In the genomic region with DNA sequence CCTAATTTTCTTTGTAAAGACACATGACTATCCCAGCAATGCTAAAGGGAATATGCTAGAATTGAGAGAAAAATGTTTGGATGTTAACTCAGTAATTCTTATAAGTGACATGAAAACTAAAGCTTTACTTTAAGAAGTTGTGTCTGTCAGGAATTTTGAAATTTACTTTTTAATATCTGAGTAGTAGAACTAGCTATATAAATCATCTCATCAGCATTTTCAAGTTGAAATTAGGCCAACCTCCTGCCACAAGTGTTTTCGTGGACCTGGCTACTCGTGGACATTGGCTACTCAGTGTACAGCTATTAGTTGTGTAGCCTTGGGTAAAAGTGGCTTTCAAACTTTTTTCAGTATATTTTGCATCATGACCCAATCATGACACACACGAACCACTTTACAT, we compare ENCODE assay signal across 10 cellular contexts.
DNase-seq lines count a peak whose midpoint lies in the region; ATAC-seq and TF ChIP-seq lines count a peak whose summit lies in the region.
"Had no signal": no experiment of that assay in that cellular context is flagged by ENCODE, and none has a peak within 500 bp of the region (broad histone marks: within the 10 kb centered on the region; RNA-seq: fewer than 3 reads in every experiment).

No MANE protein-coding gene starts in this region.

- no peaks in the 10 kb centered on the region for H3K9me3 Mint-ChIP-seq in activated naive CD4-positive, alpha-beta T cell treated with anti-CD3 and anti-CD28 coated beads for 36 hours
- H3K9me3 Mint-ChIP-seq in activated naive CD4-positive, alpha-beta T cell treated with anti-CD3 and anti-CD28 coated beads, Interleukin-2, amount 50 U/mL, for 72 hours, result peaks cover 5 to 7% of the 10 kb centered on the region in 2 donors
- H3K9me3 Mint-ChIP-seq: GM23338 had no signal

- CTCF ChIA-PET in activated naive CD4-positive, alpha-beta T cell treated with anti-CD3 and anti-CD28 coated beads for 36 hours (lab: Charles Lee), result interaction anchor here (0.6 to 1.2 kb wide), 6 partner anchors 12 to 165 kb away, joined by 3 to 6 read pairs (median 3); no protein-coding TSS in a partner anchor

- H3K4me1 ChIP-seq in mesenchymal stem cell (ENCODE audit: control insufficient read depth, insufficient read depth, low read depth, low read length) (peaks cover 3% of the 10 kb centered on the region), thyroid gland (peaks cover 81% of the 10 kb centered on the region in 2 donors)

- no peak for ATAC-seq in activated naive CD4-positive, alpha-beta T cell treated with anti-CD3 and anti-CD28 coated beads, Interleukin-2, amount 50 U/mL, for 72 hours
- ATAC-seq: GM23338 had no signal

- H2AFZ ChIP-seq in mesenchymal stem cell (ENCODE audit: low read depth, low read length), result no peak overlapping the region
- H2AFZ ChIP-seq: GM23338 had no signal

- H3K4me2 ChIP-seq in mesenchymal stem cell (ENCODE audit: low read length, poor library complexity, severe bottlenecking), result no peak overlapping the region
- H3K4me2 ChIP-seq: GM23338 had no signal

- peak overlapping the region; percentile 70 for H3K4me3 Mint-ChIP-seq in activated naive CD4-positive, alpha-beta T cell treated with anti-CD3 and anti-CD28 coated beads for 36 hours
- H3K4me3 Mint-ChIP-seq: GM23338 had no signal

- H2BK5ac ChIP-seq in mesenchymal stem cell (ENCODE audit: low read depth, low read length, poor library complexity, severe bottlenecking), result no peak overlapping the region

- H3K27me3 ChIP-seq in mesenchymal stem cell (ENCODE audit: control insufficient read depth in 1 of 2, insufficient read depth in 1 of 2, low read length in 2 of 2) (no peaks in the 10 kb centered on the region), thyroid gland (no peaks in the 10 kb centered on the region)

- no peak for DNase-seq in activated naive CD4-positive, alpha-beta T cell treated with anti-CD3 and anti-CD28 coated beads for 36 hours
- DNase-seq in activated naive CD4-positive, alpha-beta T cell treated with anti-CD3 and anti-CD28 coated beads, Interleukin-2, amount 50 U/mL, for 16 hours, result no peak
- DNase-seq in activated naive CD4-positive, alpha-beta T cell treated with anti-CD3 and anti-CD28 coated beads, Interleukin-2, amount 50 U/mL, for 72 hours (ENCODE audit: low spot score in 2 of 2), result no peak
- DNase-seq in mesenchymal stem cell (no peak), thyroid gland (no peak), EL (no peak), NCI-H187 (lab: John Stamatoyannopoulos, UW) (no peak), midbrain (lab: John Stamatoyannopoulos, UW) (no peak)
- DNase-seq: NCI-H510A treated with DMSO at 0.1 percent for 48 hours had no signal

- H2BK12ac ChIP-seq in mesenchymal stem cell (ENCODE audit: low read length in 2 of 2), result no peak overlapping the region

- no peak overlapping the region for H3K23ac ChIP-seq in mesenchymal stem cell (ENCODE audit: low read length in 2 of 2)

- H3K14ac ChIP-seq in mesenchymal stem cell (ENCODE audit: low read length in 2 of 2), result no peak overlapping the region

- no peak overlapping the region for H4K8ac ChIP-seq in mesenchymal stem cell (ENCODE audit: low read length)

- no peak overlapping the region for H3K4ac ChIP-seq in mesenchymal stem cell (ENCODE audit: low read depth in 1 of 2, low read length in 2 of 2)

- H3K4me1 Mint-ChIP-seq in activated naive CD4-positive, alpha-beta T cell treated with anti-CD3 and anti-CD28 coated beads for 36 hours (ENCODE audit: low read depth), result peaks cover 88% of the 10 kb centered on the region

- H3K9ac ChIP-seq in mesenchymal stem cell (ENCODE audit: low read length), result peak overlapping the region; percentile 84

- no peak overlapping the region for H4K91ac ChIP-seq in mesenchymal stem cell (ENCODE audit: low read length)

- H3K4me3 ChIP-seq in mesenchymal stem cell (ENCODE audit: insufficient read depth in 1 of 2, low read depth in 1 of 2, low read length in 2 of 2) (peak overlapping the region in 1 of 2 experiments; percentile 68), thyroid gland (replicated peaks in 1 of 3) (no peak overlapping the region)
- H3K4me3 ChIP-seq: GM23338 had no signal

- no peak for TF ChIP-seq CTCF in thyroid gland (IDR thresholded peaks at IDR 0.05)

- no peaks in the 10 kb centered on the region for H3K36me3 Mint-ChIP-seq in activated naive CD4-positive, alpha-beta T cell treated with anti-CD3 and anti-CD28 coated beads for 36 hours (ENCODE audit: low read depth)
- peaks cover 5 to 13% of the 10 kb centered on the region in 2 donors for H3K36me3 Mint-ChIP-seq in activated naive CD4-positive, alpha-beta T cell treated with anti-CD3 and anti-CD28 coated beads, Interleukin-2, amount 50 U/mL, for 72 hours

- H3K27me3 Mint-ChIP-seq in activated naive CD4-positive, alpha-beta T cell treated with anti-CD3 and anti-CD28 coated beads for 36 hours (ENCODE audit: low read depth), result no peaks in the 10 kb centered on the region

- no peak overlapping the region for H3K27ac ChIP-seq in mesenchymal stem cell (ENCODE audit: low read length, poor library complexity, severe bottlenecking)
- H3K27ac ChIP-seq in thyroid gland, result peak overlapping the region; percentile 31 to 77 (median 37)

- peaks cover 12% of the 10 kb centered on the region for H3K79me1 ChIP-seq in mesenchymal stem cell (replicated peaks; ENCODE audit: low read length, poor library complexity, severe bottlenecking)

- H3K18ac ChIP-seq in mesenchymal stem cell (ENCODE audit: low read depth in 1 of 2, low read length in 2 of 2), result no peak overlapping the region

- peak overlapping the region; percentile 44 for H2AK5ac ChIP-seq in mesenchymal stem cell (ENCODE audit: low read length, severe bottlenecking)

- H3K36me3 ChIP-seq in mesenchymal stem cell (ENCODE audit: control insufficient read depth in 1 of 2, insufficient read depth in 2 of 2, low read depth in 1 of 2, low read length in 2 of 2), result no peaks in the 10 kb centered on the region
- no peaks in the 10 kb centered on the region for H3K36me3 ChIP-seq in thyroid gland

- H3K27ac Mint-ChIP-seq in activated naive CD4-positive, alpha-beta T cell treated with anti-CD3 and anti-CD28 coated beads for 36 hours, result peak overlapping the region; percentile 92
- H3K27ac Mint-ChIP-seq in activated naive CD4-positive, alpha-beta T cell treated with anti-CD3 and anti-CD28 coated beads, Interleukin-2, amount 50 U/mL, for 72 hours, result peak overlapping the region; percentile 76 to 88

- no peak for TF ChIP-seq POLR2A in thyroid gland (IDR thresholded peaks at IDR 0.05)

- intact Hi-C loops in activated naive CD4-positive, alpha-beta T cell treated with anti-CD3 and anti-CD28 coated beads for 36 hours (cut with micrococcal nuclease), result loop anchor here (10.0 kb wide), 1 partner anchor 796 kb away; the partner anchor contains the start of gene PDCD4
- intact Hi-C loops in thyroid gland (cut with DNase I), result loop anchor here (10.0 kb wide), 1 partner anchor 74 kb away; the partner anchor contains the start of gene ADD3

- 100% methylated on average over 1 of the region's 3 CpGs for WGBS in mesenchymal stem cell
- WGBS in thyroid gland, 2 donors, result 62 to 77% methylated on average over 3 of the region's 3 CpGs

- no peaks in the 10 kb centered on the region for H3K9me3 ChIP-seq in mesenchymal stem cell (ENCODE audit: control insufficient read depth, low read length)
- H3K9me3 ChIP-seq in thyroid gland, result no peaks in the 10 kb centered on the region

- H2BK120ac ChIP-seq in mesenchymal stem cell (ENCODE audit: low read depth, low read length), result no peak overlapping the region

- H2BK15ac ChIP-seq in mesenchymal stem cell (ENCODE audit: low read depth, poor library complexity, severe bottlenecking), result no peak overlapping the region
